Comparison of ENCODE assay signal across 22 cellular contexts in the genomic region with DNA sequence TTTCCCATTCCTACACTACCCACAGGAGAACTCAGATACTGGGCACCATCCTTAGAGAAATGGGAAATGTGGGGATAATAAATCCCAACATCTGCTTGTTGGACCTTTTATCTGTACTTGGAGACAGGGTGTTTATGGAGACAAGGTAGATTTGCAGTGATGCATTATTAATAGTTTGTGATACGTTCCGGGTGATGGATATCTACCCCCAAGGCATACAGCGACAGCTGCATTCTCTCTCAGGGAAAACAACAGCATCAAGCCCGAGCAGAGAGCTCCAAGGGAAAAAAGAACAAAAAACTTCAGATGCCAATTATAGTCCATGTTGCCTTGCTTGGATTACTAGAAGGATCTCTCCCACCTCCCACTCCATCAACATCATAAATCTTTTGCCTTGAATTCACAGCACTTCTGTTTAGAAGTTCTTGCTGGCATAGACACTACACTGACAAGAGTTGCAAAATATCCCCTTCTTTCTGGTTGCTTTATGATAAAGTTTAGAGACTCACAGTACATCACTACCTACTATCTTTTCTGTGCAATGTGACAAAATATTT.
"Had no signal": no experiment of that assay in that cellular context is flagged by ENCODE, and none has a peak within 500 bp of the region (broad histone marks: within the 10 kb centered on the region; RNA-seq: fewer than 3 reads in every experiment).

No MANE protein-coding gene starts in this region.

- H3K27ac ChIP-seq: foreskin keratinocyte, testis, uterus had no signal

- H3K36me3 ChIP-seq: uterus had no signal

- H3K9me3 Mint-ChIP-seq: WTC11 had no signal

- H3K9me3 ChIP-seq: testis, uterus had no signal

- DNase-seq: activated T-cell treated with anti-CD3 and anti-CD28 coated beads, Interleukin-2, amount 50 U/mL, for 1 hour; central memory CD4-positive, alpha-beta T cell; dermis blood vessel endothelial cell; effector CD8-positive, alpha-beta T cell; erythroblast; foreskin keratinocyte; hippocampal formation; left ventricle myocardium superior; mammary epithelial cell; midbrain; nucleus accumbens; stimulated activated CD4-positive, alpha-beta T cell treated with anti-CD3 and anti-CD28 coated beads, Interleukin-2, amount 100 ng/mL, for 48 hours; stimulated activated CD8-positive, alpha-beta memory T cell treated with anti-CD3 and anti-CD28 coated beads, Interleukin-4, amount 100 ng/mL, for 48 hours; stimulated activated naive B cell treated with anti-CD40 and anti-IgM and Interleukin-4, amounts not matched to agents 10 μg/mL and 1 μg/mL and 100 μg/mL, for 72 hours; T-helper 9 cell; testis; trophoblast cell; uterus had no signal

- H3K27me3 Mint-ChIP-seq: activated T-helper 17 cell treated with anti-CD3 and anti-CD28 coated beads, Interleukin-2, amount 50 U/mL, for 72 hours; stimulated activated naive B cell treated with anti-CD40 and anti-IgM and Interleukin-4, amounts not matched to agents 10 μg/mL and 1 μg/mL and 100 μg/mL, for 72 hours had no signal

- ATAC-seq: activated naive CD4-positive, alpha-beta T cell treated with anti-CD3 and anti-CD28 coated beads, Interleukin-2, amount 50 U/mL, for 72 hours; activated T-helper 17 cell treated with anti-CD3 and anti-CD28 coated beads, Interleukin-2, amount 50 U/mL, for 72 hours; foreskin keratinocyte; left ventricle myocardium superior; sciatic nerve; stimulated activated naive B cell treated with anti-CD40 and anti-IgM and Interleukin-4, amounts not matched to agents 10 μg/mL and 1 μg/mL and 100 μg/mL, for 72 hours; WTC11 had no signal

- H3K4me3 ChIP-seq: testis, uterus had no signal

- H3K4me3 Mint-ChIP-seq: activated T-helper 17 cell treated with anti-CD3 and anti-CD28 coated beads, Interleukin-2, amount 50 U/mL, for 72 hours; stimulated activated naive B cell treated with anti-CD40 and anti-IgM and Interleukin-4, amounts not matched to agents 10 μg/mL and 1 μg/mL and 100 μg/mL, for 72 hours; WTC11 had no signal

- H3K27me3 ChIP-seq: foreskin keratinocyte, testis, uterus had no signal

- H3K4me1 ChIP-seq: foreskin keratinocyte, testis, uterus had no signal

- H3K27ac Mint-ChIP-seq: activated naive CD4-positive, alpha-beta T cell treated with anti-CD3 and anti-CD28 coated beads, Interleukin-2, amount 50 U/mL, for 72 hours; activated T-helper 17 cell treated with anti-CD3 and anti-CD28 coated beads, Interleukin-2, amount 50 U/mL, for 72 hours; stimulated activated naive B cell treated with anti-CD40 and anti-IgM and Interleukin-4, amounts not matched to agents 10 μg/mL and 1 μg/mL and 100 μg/mL, for 72 hours; WTC11 had no signal

- H3K4me1 Mint-ChIP-seq: activated T-helper 17 cell treated with anti-CD3 and anti-CD28 coated beads, Interleukin-2, amount 50 U/mL, for 72 hours; stimulated activated naive B cell treated with anti-CD40 and anti-IgM and Interleukin-4, amounts not matched to agents 10 μg/mL and 1 μg/mL and 100 μg/mL, for 72 hours had no signal

- H3K36me3 Mint-ChIP-seq: activated naive CD4-positive, alpha-beta T cell treated with anti-CD3 and anti-CD28 coated beads, Interleukin-2, amount 50 U/mL, for 72 hours; stimulated activated naive B cell treated with anti-CD40 and anti-IgM and Interleukin-4, amounts not matched to agents 10 μg/mL and 1 μg/mL and 100 μg/mL, for 72 hours; WTC11 had no signal
